4 cellular contexts compared by ENCODE assay signal in genomic region chr3:65986285-65986684, GRCh38.
"Had no signal": no experiment of that assay in that cellular context is flagged by ENCODE, and none has a peak within 500 bp of the region (broad histone marks: within the 10 kb centered on the region; RNA-seq: fewer than 3 reads in every experiment).

No MANE protein-coding gene starts in this region.

- DNase-seq: H9, HCEC 1CT, IMR-90 had no signal

- H3K4me3 ChIP-seq: GM23338 had no signal

- ATAC-seq: GM23338 had no signal
